ENCODE assay signal across 17 cellular contexts in genomic region chr18:5817821-5818220, GRCh38.
"Had no signal": no experiment of that assay in that cellular context is flagged by ENCODE, and none has a peak within 500 bp of the region (broad histone marks: within the 10 kb centered on the region; RNA-seq: fewer than 3 reads in every experiment).

No MANE protein-coding gene starts in this region.

- ATAC-seq: foreskin keratinocyte, heart left ventricle, left colon, left ventricle myocardium superior had no signal

- DNase-seq: colonic mucosa; effector CD4-positive, alpha-beta T cell; endodermal cell; erythroblast; foreskin keratinocyte; heart left ventricle; hippocampal formation; left colon; left ventricle myocardium superior; mesendoderm; naive B cell; sigmoid colon; stimulated activated CD4-positive, alpha-beta T cell treated with anti-CD3 and anti-CD28 coated beads, Interleukin-2, amount 100 ng/mL, for 24 hours; stimulated activated CD4-positive, alpha-beta T cell treated with anti-CD3 and anti-CD28 coated beads, Interleukin-4, amount 100 ng/mL, for 4 hours; stimulated activated naive CD4-positive, alpha-beta T cell; thyroid gland; upper lobe of left lung had no signal
